In genomic region chr1:189429610-189430009, GRCh38 we compare ENCODE assay signal across 10 cellular contexts.
DNase-seq lines count a peak whose midpoint lies in the region; ATAC-seq, FAIRE-seq and TF ChIP-seq lines count a peak whose summit lies in the region.
"Had no signal": no experiment of that assay in that cellular context is flagged by ENCODE, and none has a peak within 500 bp of the region (broad histone marks: within the 10 kb centered on the region; RNA-seq: fewer than 3 reads in every experiment).

No MANE protein-coding gene starts in this region.

- no peaks in the 10 kb centered on the region for H3K9me3 Mint-ChIP-seq in progenitor cell of endocrine pancreas (ENCODE audit: low read depth)
- H3K9me3 Mint-ChIP-seq: T-helper 1 cell treated with Interleukin-12 subunit alpha and Interleukin-12 subunit beta and Interleukin-4 antibody, amounts not matched to agents 30 μg/mL and 1 μg/mL, for 36 hours had no signal

- H3K27me3 Mint-ChIP-seq in progenitor cell of endocrine pancreas = no peaks in the 10 kb centered on the region

- H3K27ac Mint-ChIP-seq in progenitor cell of endocrine pancreas = no peak overlapping the region
- H3K27ac Mint-ChIP-seq: T-helper 1 cell treated with Interleukin-12 subunit alpha and Interleukin-12 subunit beta and Interleukin-4 antibody, amounts not matched to agents 30 μg/mL and 1 μg/mL, for 36 hours had no signal

- no peaks in the 10 kb centered on the region for H3K27me3 ChIP-seq in bronchial epithelial cell (ENCODE audit: control insufficient read depth, insufficient read depth, low read length)
- H3K27me3 ChIP-seq: neutrophil had no signal

- H3K4me1 Mint-ChIP-seq in progenitor cell of endocrine pancreas (ENCODE audit: low read depth) = peaks cover 4% of the 10 kb centered on the region

- TF ChIP-seq CTCF in bronchial epithelial cell (IDR thresholded peaks at IDR 0.05; ENCODE audit: insufficient read depth, low read length, severe bottlenecking) = peak; percentile 49
- peak; percentile 52 for TF ChIP-seq CTCF in progenitor cell of endocrine pancreas (IDR thresholded peaks at IDR 0.05; ENCODE audit: unreplicated experiment)

- no peaks in the 10 kb centered on the region for H3K36me3 ChIP-seq in bronchial epithelial cell (ENCODE audit: control insufficient read depth, insufficient read depth, low read length)
- H3K36me3 ChIP-seq: neutrophil had no signal

- H3K4me3 ChIP-seq in bronchial epithelial cell (ENCODE audit: low read depth, low read length) = no peak overlapping the region

- peak; percentile 24 for DNase-seq in NCI-H2029 (lab: John Stamatoyannopoulos, UW)
- no peak for DNase-seq in NCI-H2029 treated with DMSO at 0.1 percent for 48 hours (lab: John Stamatoyannopoulos, UW)
- peak; percentile 7 for DNase-seq in NCI-H146 treated with DMSO at 0.1 percent for 48 hours (lab: John Stamatoyannopoulos, UW; ENCODE audit: unreplicated experiment)
- DNase-seq in bronchial epithelial cell (ENCODE audit: low read depth) = peak; percentile 26
- no peak for DNase-seq in progenitor cell of endocrine pancreas (ENCODE audit: low spot score, unreplicated experiment)
- DNase-seq in CD1c-positive myeloid dendritic cell (ENCODE audit: extremely low spot score) = no peak

- FAIRE-seq in bronchial epithelial cell (lab: Jason Lieb, UNC) = no peak

- ATAC-seq in HG03095 (IDR thresholded peaks at IDR 0.05; ENCODE audit: unreplicated experiment) = no peak
- ATAC-seq in HG02840 (IDR thresholded peaks at IDR 0.05; ENCODE audit: low FRiP score, unreplicated experiment) = no peak

- no peaks in the 10 kb centered on the region for H3K36me3 Mint-ChIP-seq in progenitor cell of endocrine pancreas (ENCODE audit: insufficient read depth)

- no peak overlapping the region for H3K4me3 Mint-ChIP-seq in progenitor cell of endocrine pancreas (ENCODE audit: low read depth)
- H3K4me3 Mint-ChIP-seq: T-helper 1 cell treated with Interleukin-12 subunit alpha and Interleukin-12 subunit beta and Interleukin-4 antibody, amounts not matched to agents 30 μg/mL and 1 μg/mL, for 36 hours had no signal

Comparison
In these comparisons a context has a peak if more than half of its experiments do, and no peak if none do; other contexts are left out.
1. DNase-seq: peak in NCI-H2029 (single experiment), NCI-H146 treated with DMSO at 0.1 percent for 48 hours (single experiment) and bronchial epithelial cell (single experiment); none in NCI-H2029 treated with DMSO at 0.1 percent for 48 hours (single experiment), progenitor cell of endocrine pancreas (single experiment) and CD1c-positive myeloid dendritic cell (single experiment).